ENCODE assay signal across 8 cellular contexts in the genomic region with DNA sequence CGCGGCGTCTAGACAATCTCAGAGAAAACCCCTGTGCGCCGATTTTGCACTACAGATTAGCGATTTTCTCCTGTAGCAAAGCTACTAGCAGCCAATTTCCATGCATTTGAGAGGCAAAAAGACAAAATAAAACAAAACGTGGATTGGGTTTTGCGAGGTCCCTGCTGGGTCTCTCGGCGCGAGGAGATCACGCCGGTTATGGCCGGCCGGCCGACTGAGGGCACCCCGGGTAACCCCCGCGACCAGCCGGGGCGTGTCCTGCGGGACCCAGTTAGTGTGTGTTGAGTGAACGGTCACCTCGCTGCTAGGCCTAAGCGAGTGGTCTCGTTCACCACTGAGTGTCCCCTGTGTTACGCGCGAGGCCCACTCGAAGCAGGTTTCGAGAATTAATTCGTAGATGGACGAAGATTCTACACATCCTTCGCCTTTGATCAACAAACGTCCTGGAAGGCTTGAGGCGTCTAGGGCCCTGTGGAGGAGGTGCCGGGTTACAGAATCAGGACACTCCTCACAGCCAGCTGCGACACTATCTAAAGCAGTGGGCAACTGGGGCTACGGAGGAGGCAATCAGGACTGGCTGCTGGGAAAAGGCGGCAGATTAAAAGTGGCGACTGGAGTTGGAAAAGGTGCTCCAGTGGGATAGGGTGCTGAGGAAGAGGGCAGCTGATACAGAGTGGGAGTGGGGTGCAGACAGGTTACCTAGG. TPM values are rescaled to one million over a fixed set of nuclear protein-coding genes. Genes with fewer than 3 reads are reported as not detected.
DNase-seq lines count a peak whose midpoint lies in the region; ATAC-seq and TF ChIP-seq lines count a peak whose summit lies in the region.

No MANE protein-coding gene starts in this region.

- peak; percentile 51 for DNase-seq in GM19238 (ENCODE audit: insufficient read length, low spot score)
- peak; percentile 24 for DNase-seq in globus pallidus (ENCODE audit: low spot score)
- no peak for DNase-seq in trophoblast cell
- DNase-seq in DMS79 treated with DMSO at 0.1 percent for 48 hours (lab: John Stamatoyannopoulos, UW) = no peak
- no peak for DNase-seq in CD1c-positive myeloid dendritic cell (ENCODE audit: extremely low spot score)

- H3K18ac ChIP-seq in trophoblast cell (ENCODE audit: low read length) = peak overlapping the region; percentile 91

- peak overlapping the region; percentile 87 for H2BK5ac ChIP-seq in trophoblast cell (ENCODE audit: low read depth, low read length, poor library complexity)

- H3K9me3 ChIP-seq in trophoblast cell (ENCODE audit: insufficient read depth, low read depth, low read length) = no peaks in the 10 kb centered on the region

- peaks cover 23% of the 10 kb centered on the region for H3K79me1 ChIP-seq in trophoblast cell (ENCODE audit: low read length)

- no peak overlapping the region for H3K23ac ChIP-seq in trophoblast cell (ENCODE audit: low read length)

- peak overlapping the region; percentile 90 for H3K9ac ChIP-seq in trophoblast cell (ENCODE audit: low read length)

- H4K12ac ChIP-seq in trophoblast cell (ENCODE audit: low read depth, low read length) = peak overlapping the region; percentile 95

- peaks cover 48% of the 10 kb centered on the region for H3K79me2 ChIP-seq in ACC112 (ENCODE audit: control insufficient read depth, insufficient read depth, low read length, unreplicated experiment)
- peaks cover 38% of the 10 kb centered on the region for H3K79me2 ChIP-seq in trophoblast cell (ENCODE audit: control insufficient read depth, insufficient read depth, low read length, poor library complexity)

- H3K4me1 ChIP-seq in ACC112 (ENCODE audit: control insufficient read depth, insufficient read depth, low read length, unreplicated experiment) (peaks cover 30% of the 10 kb centered on the region), trophoblast cell (ENCODE audit: control insufficient read depth in 1 of 2, insufficient read depth in 2 of 2, low read length in 2 of 2) (peaks cover 25 to 30% of the 10 kb centered on the region in 2 experiments)

- peak overlapping the region; percentile 72 for H4K91ac ChIP-seq in trophoblast cell (ENCODE audit: low read depth, low read length)

- H3K4ac ChIP-seq in trophoblast cell (ENCODE audit: low read depth, low read length) = peak overlapping the region; percentile 80

- TF ChIP-seq CTCF in WI38 (IDR thresholded peaks at IDR 0.05; ENCODE audit: low read depth, low read length) = no peak

- H3K14ac ChIP-seq in trophoblast cell (ENCODE audit: low read length) = peak overlapping the region; percentile 87

- WGBS in trophoblast cell (ENCODE audit: extremely low coverage, insufficient coverage, insufficient read length) = no CpG with 5 or more reads among the region's 41 CpGs

- no peaks in the 10 kb centered on the region for H3K27me3 ChIP-seq in ACC112 (ENCODE audit: insufficient read depth, low read length)
- H3K27me3 ChIP-seq in trophoblast cell (ENCODE audit: insufficient read depth, low read length) = no peaks in the 10 kb centered on the region

- H2AK5ac ChIP-seq in trophoblast cell (ENCODE audit: low read length) = peak overlapping the region; percentile 90

- H3K4me3 ChIP-seq in ACC112 (ENCODE audit: low read depth, low read length) = peak overlapping the region; percentile 97
- H3K4me3 ChIP-seq in WI38 (ENCODE audit: low read depth, low read length) = peak overlapping the region; percentile 67
- H3K4me3 ChIP-seq in trophoblast cell (ENCODE audit: low read depth, low read length) = peak overlapping the region; percentile 90

- H2AFZ ChIP-seq in ACC112 (ENCODE audit: low read length, unreplicated experiment) (peak overlapping the region; percentile 58), trophoblast cell (ENCODE audit: insufficient read depth, low read length, poor library complexity) (peak overlapping the region; percentile 74)

- peak overlapping the region; percentile 90 for H3K4me2 ChIP-seq in trophoblast cell (ENCODE audit: low read length)

- H2BK120ac ChIP-seq in trophoblast cell (ENCODE audit: insufficient read depth, low read length, poor library complexity) = peak overlapping the region; percentile 70

- H4K8ac ChIP-seq in trophoblast cell (ENCODE audit: low read depth, low read length) = peak overlapping the region; percentile 72

- peaks cover 5% of the 10 kb centered on the region; the same call in 1 of the 2 replicates for H3K36me3 ChIP-seq in ACC112 (ENCODE audit: insufficient read depth, low read length)
- H3K36me3 ChIP-seq in trophoblast cell (ENCODE audit: control insufficient read depth in 1 of 2, insufficient read depth in 2 of 2, low read length in 2 of 2) = peaks cover 12 to 13% of the 10 kb centered on the region in 2 experiments

- ATAC-seq in GM21717 (IDR thresholded peaks at IDR 0.05; ENCODE audit: unreplicated experiment) = no peak

- H2BK12ac ChIP-seq in trophoblast cell (ENCODE audit: low read length) = peak overlapping the region; percentile 55

- H3K27ac ChIP-seq in ACC112 (ENCODE audit: low read depth, low read length) (peak overlapping the region; percentile 99), trophoblast cell (ENCODE audit: low read depth, low read length) (peak overlapping the region; percentile 91)

RNA-seq across cellular contexts. Expression of a gene that starts 0.8 kb away (rescaled TPM):
- polyA plus RNA-seq in trophoblast cell (2013) = 187 and 192 TPM in 2 replicates

RNA-seq across cellular contexts. Expression of a gene that starts 37.1 kb away (rescaled TPM):
- polyA plus RNA-seq in trophoblast cell (2013) = 66.6 and 67.9 TPM in 2 replicates

Comparison
In these comparisons a context has a peak if more than half of its experiments do, and no peak if none do; other contexts are left out.
1. DNase-seq: peak in GM19238 (single experiment) and globus pallidus (single experiment); none in trophoblast cell (0 of 2), DMS79 treated with DMSO at 0.1 percent for 48 hours (single experiment) and CD1c-positive myeloid dendritic cell (single experiment).
2. Peak in every context shown above with its lines, with median percentiles within 50 percentile points of each other: H3K4me3 ChIP-seq.